ENCODE assay signal across 1 cellular context in genomic region chr9:137602661-137603060, GRCh38.
TF ChIP-seq lines count a peak whose summit lies in the region.

No MANE protein-coding gene starts in this region.

TF ChIP-seq in HEK293, 187 proteins besides CTCF, POLR2A, EP300 and RAD21 (continued from another document):
- no peak for TF ChIP-seq ZBTB10 (tag by site-specific recombination; IDR thresholded peaks at IDR 0.05)
- TF ChIP-seq ZNF423 (tag by site-specific recombination; IDR thresholded peaks at IDR 0.05) = 0 out of 2 replicates have a peak, but pooled peaks have one; percentile 34
- no peak for TF ChIP-seq ZBTB11 (tag by site-specific recombination; conservative IDR thresholded peaks at IDR 0.05; ENCODE audit: low read depth)
- TF ChIP-seq SCRT2 (tag by site-specific recombination; IDR thresholded peaks at IDR 0.05) = no peak
- TF ChIP-seq YY2 (tag by site-specific recombination; IDR thresholded peaks at IDR 0.05) = no peak
- no peak for TF ChIP-seq PRDM4 (tag by site-specific recombination; IDR thresholded peaks at IDR 0.05)
- TF ChIP-seq GLIS1 (tag by site-specific recombination; IDR thresholded peaks at IDR 0.05) = peak; percentile 94
- TF ChIP-seq ZNF2 (tag by site-specific recombination; IDR thresholded peaks at IDR 0.05) = no peak
- TF ChIP-seq ZNF132 (tag by site-specific recombination; IDR thresholded peaks at IDR 0.05; ENCODE audit: borderline replicate concordance) = no peak
- no peak for TF ChIP-seq REPIN1 (tag by site-specific recombination; IDR thresholded peaks at IDR 0.05; ENCODE audit: low read depth)
- TF ChIP-seq IKZF3 (tag by site-specific recombination; IDR thresholded peaks at IDR 0.05) = 0 out of 2 replicates have a peak, but pooled peaks have one; percentile 22
- no peak for TF ChIP-seq ZBTB49 (tag by site-specific recombination; IDR thresholded peaks at IDR 0.05; ENCODE audit: low read depth)
- no peak for TF ChIP-seq ZNF785 (tag by site-specific recombination; IDR thresholded peaks at IDR 0.05)
- TF ChIP-seq ZNF133 (tag by site-specific recombination; IDR thresholded peaks at IDR 0.05) = no peak
- TF ChIP-seq ZNF513 (tag by site-specific recombination; IDR thresholded peaks at IDR 0.05) = no peak
- TF ChIP-seq ZBTB17 (tag by site-specific recombination; IDR thresholded peaks at IDR 0.05) = peak; percentile 27; the same call in 1 of the 2 replicates
- TF ChIP-seq TRIM28 (IDR thresholded peaks at IDR 0.05; ENCODE audit: borderline replicate concordance, low read length) = no peak
- no peak for TF ChIP-seq REST (tag by site-specific recombination; IDR thresholded peaks at IDR 0.05)
- TF ChIP-seq ZNF398 (tag by site-specific recombination; IDR thresholded peaks at IDR 0.05) = no peak
- TF ChIP-seq ZNF23 (tag by site-specific recombination; IDR thresholded peaks at IDR 0.05; ENCODE audit: borderline replicate concordance) = no peak
- TF ChIP-seq ZNF274 (IDR thresholded peaks at IDR 0.05; ENCODE audit: low read length) = no peak
- TF ChIP-seq ZNF274 (tag by site-specific recombination; IDR thresholded peaks at IDR 0.05; ENCODE audit: borderline replicate concordance) = no peak
- TF ChIP-seq ZIC2 (tag by site-specific recombination; IDR thresholded peaks at IDR 0.05) = peak; percentile 39
- no peak for TF ChIP-seq FEZF1 (tag by site-specific recombination; IDR thresholded peaks at IDR 0.05)
- no peak for TF ChIP-seq ZNF488 (tag by site-specific recombination; IDR thresholded peaks at IDR 0.05)
- TF ChIP-seq ZNF843 (tag by site-specific recombination; IDR thresholded peaks at IDR 0.05) = no peak
- no peak for TF ChIP-seq ZNF354C (tag by site-specific recombination; IDR thresholded peaks at IDR 0.05; ENCODE audit: borderline replicate concordance, low read depth)
